ENCODE assay signal across 13 cellular contexts in genomic region chr18:23032030-23032582, GRCh38.
DNase-seq lines count a peak whose midpoint lies in the region; TF ChIP-seq lines count a peak whose summit lies in the region.
"Had no signal": no experiment of that assay in that cellular context is flagged by ENCODE, and none has a peak within 500 bp of the region (broad histone marks: within the 10 kb centered on the region; RNA-seq: fewer than 3 reads in every experiment).

No MANE protein-coding gene starts in this region.

- H3K4me2 ChIP-seq in fibroblast of lung (ENCODE audit: extremely low read depth, insufficient read depth, low read length) = peak overlapping the region; percentile 51

- H2AFZ ChIP-seq in fibroblast of lung (ENCODE audit: low read length) = peak overlapping the region; percentile 5

- H3K27me3 ChIP-seq in fibroblast of lung (ENCODE audit: control insufficient read depth, insufficient read depth, low read length) = no peaks in the 10 kb centered on the region
- H3K27me3 ChIP-seq: testis had no signal

- H3K36me3 ChIP-seq in fibroblast of lung (ENCODE audit: control insufficient read depth, insufficient read depth, low read length) = no peaks in the 10 kb centered on the region

- no peaks in the 10 kb centered on the region for H3K9me3 Mint-ChIP-seq in activated CD4-positive, alpha-beta T cell treated with anti-CD3 and anti-CD28 coated beads, Interleukin-2, amount 10 ng/mL, durations not matched to agents 7 days and 5 days
- H3K9me3 Mint-ChIP-seq: neural crest cell had no signal

- CTCF ChIA-PET in RWPE1 (lab: Yijun Ruan, JAX) = interaction anchor here (0.6 to 1.5 kb wide), 5 partner anchors 9 to 347 kb away, joined by 3 to 6 read pairs (median 5); no protein-coding TSS in a partner anchor
- CTCF ChIA-PET in activated CD4-positive, alpha-beta T cell treated with anti-CD3 and anti-CD28 coated beads, Interleukin-2, amount 10 ng/mL, durations not matched to agents 7 days and 5 days (lab: Charles Lee) = interaction anchor here (0.6 to 2.0 kb wide), 5 partner anchors 10 to 348 kb away, joined by 3 to 7 read pairs (median 4); no protein-coding TSS in a partner anchor

- no peaks in the 10 kb centered on the region for H3K9me3 ChIP-seq in fibroblast of lung (ENCODE audit: control insufficient read depth, insufficient read depth, low read depth, low read length)
- H3K9me3 ChIP-seq: testis had no signal

- H3K4me1 Mint-ChIP-seq in activated CD4-positive, alpha-beta T cell treated with anti-CD3 and anti-CD28 coated beads, Interleukin-2, amount 10 ng/mL, durations not matched to agents 7 days and 5 days = peaks cover 6% of the 10 kb centered on the region

- H3K27me3 Mint-ChIP-seq in activated CD4-positive, alpha-beta T cell treated with anti-CD3 and anti-CD28 coated beads, Interleukin-2, amount 10 ng/mL, durations not matched to agents 7 days and 5 days = no peaks in the 10 kb centered on the region

- H3K27ac ChIP-seq in RWPE1 = peak overlapping the region; percentile 83
- H3K27ac ChIP-seq in fibroblast of lung (ENCODE audit: insufficient read depth, low read length) = peak overlapping the region; percentile 68
- H3K27ac ChIP-seq: testis had no signal

- TF ChIP-seq CTCF in RWPE1 (conservative IDR thresholded peaks at IDR 0.05; ENCODE audit: low read depth) (no peak), fibroblast of lung (conservative IDR thresholded peaks at IDR 0.05 in 1 of 2, IDR thresholded peaks at IDR 0.05 in 1 of 2; ENCODE audit: low read depth in 1 of 2, low read length in 2 of 2) (no peak), retinal pigment epithelial cell (conservative IDR thresholded peaks at IDR 0.05; ENCODE audit: low read depth, low read length) (no peak)

- H3K79me2 ChIP-seq in fibroblast of lung (ENCODE audit: control insufficient read depth, insufficient read depth, low read length) = no peaks in the 10 kb centered on the region

- no peak overlapping the region for H3K9ac ChIP-seq in fibroblast of lung (ENCODE audit: insufficient read depth, low read length)

- no peak overlapping the region for H3K27ac Mint-ChIP-seq in activated CD4-positive, alpha-beta T cell treated with anti-CD3 and anti-CD28 coated beads, Interleukin-2, amount 10 ng/mL, durations not matched to agents 7 days and 5 days

- no peaks in the 10 kb centered on the region for H4K20me1 ChIP-seq in fibroblast of lung (ENCODE audit: control insufficient read depth, extremely low read depth, insufficient read depth, low read length)

- H3K4me3 ChIP-seq in fibroblast of lung (replicated peaks in 1 of 4; ENCODE audit: control extremely low read depth in 1 of 4, insufficient read depth in 1 of 4, low read depth in 3 of 4, low read length in 4 of 4) (no peak overlapping the region), retinal pigment epithelial cell (ENCODE audit: low read length) (no peak overlapping the region)
- H3K4me3 ChIP-seq: testis had no signal

- peaks cover 15% of the 10 kb centered on the region for H3K36me3 Mint-ChIP-seq in activated CD4-positive, alpha-beta T cell treated with anti-CD3 and anti-CD28 coated beads, Interleukin-2, amount 10 ng/mL, durations not matched to agents 7 days and 5 days (ENCODE audit: low read depth)

- DNase-seq in GM04503 (ENCODE audit: low read depth) (peak; percentile 89), RWPE1 (ENCODE audit: low spot score) (peak; percentile 59), fibroblast of lung (ENCODE audit: low read depth in 2 of 2) (peak; percentile 66 to 84), retinal pigment epithelial cell (ENCODE audit: low read depth) (peak; percentile 81), OCI-M2 (lab: John Stamatoyannopoulos, UW; ENCODE audit: unreplicated experiment) (no peak), HuH-7.5 (ENCODE audit: low spot score) (no peak), NCI-H1694 (lab: John Stamatoyannopoulos, UW) (no peak)
- DNase-seq in activated CD4-positive, alpha-beta T cell treated with anti-CD3 and anti-CD28 coated beads, Interleukin-2, amount 10 ng/mL, durations not matched to agents 7 days and 5 days = no peak
- DNase-seq: activated CD4-positive, alpha-beta T cell treated with anti-CD3 and anti-CD28 coated beads for 48 hours; activated gamma-delta T cell; stimulated activated CD4-positive, alpha-beta T cell treated with anti-CD3 and anti-CD28 coated beads, Interleukin-4, amount 100 ng/mL, for 4 hours; testis had no signal

- peaks cover 5% of the 10 kb centered on the region for H3K4me1 ChIP-seq in fibroblast of lung (ENCODE audit: control insufficient read depth, extremely low read depth, insufficient read depth, low read length)
- H3K4me1 ChIP-seq: testis had no signal

- POLR2A ChIA-PET in RWPE1 (lab: Yijun Ruan, JAX; ENCODE audit: low non-redundant PET) = no interaction called here
- POLR2A ChIA-PET in activated CD4-positive, alpha-beta T cell treated with anti-CD3 and anti-CD28 coated beads, Interleukin-2, amount 10 ng/mL, durations not matched to agents 7 days and 5 days (lab: Charles Lee) = no interaction called here

- no peak overlapping the region for H3K4me3 Mint-ChIP-seq in activated CD4-positive, alpha-beta T cell treated with anti-CD3 and anti-CD28 coated beads, Interleukin-2, amount 10 ng/mL, durations not matched to agents 7 days and 5 days
- H3K4me3 Mint-ChIP-seq: neural crest cell had no signal

Comparison
In these comparisons a context has a peak if more than half of its experiments do, and no peak if none do; other contexts are left out.
1. DNase-seq: peak in GM04503 (single experiment), RWPE1 (single experiment), fibroblast of lung (2 of 2) and retinal pigment epithelial cell (single experiment); none in activated CD4-positive, alpha-beta T cell treated with anti-CD3 and anti-CD28 coated beads, Interleukin-2, amount 10 ng/mL, durations not matched to agents 7 days and 5 days (single experiment), OCI-M2 (single experiment), HuH-7.5 (single experiment) and NCI-H1694 (single experiment).